In the genomic region with DNA sequence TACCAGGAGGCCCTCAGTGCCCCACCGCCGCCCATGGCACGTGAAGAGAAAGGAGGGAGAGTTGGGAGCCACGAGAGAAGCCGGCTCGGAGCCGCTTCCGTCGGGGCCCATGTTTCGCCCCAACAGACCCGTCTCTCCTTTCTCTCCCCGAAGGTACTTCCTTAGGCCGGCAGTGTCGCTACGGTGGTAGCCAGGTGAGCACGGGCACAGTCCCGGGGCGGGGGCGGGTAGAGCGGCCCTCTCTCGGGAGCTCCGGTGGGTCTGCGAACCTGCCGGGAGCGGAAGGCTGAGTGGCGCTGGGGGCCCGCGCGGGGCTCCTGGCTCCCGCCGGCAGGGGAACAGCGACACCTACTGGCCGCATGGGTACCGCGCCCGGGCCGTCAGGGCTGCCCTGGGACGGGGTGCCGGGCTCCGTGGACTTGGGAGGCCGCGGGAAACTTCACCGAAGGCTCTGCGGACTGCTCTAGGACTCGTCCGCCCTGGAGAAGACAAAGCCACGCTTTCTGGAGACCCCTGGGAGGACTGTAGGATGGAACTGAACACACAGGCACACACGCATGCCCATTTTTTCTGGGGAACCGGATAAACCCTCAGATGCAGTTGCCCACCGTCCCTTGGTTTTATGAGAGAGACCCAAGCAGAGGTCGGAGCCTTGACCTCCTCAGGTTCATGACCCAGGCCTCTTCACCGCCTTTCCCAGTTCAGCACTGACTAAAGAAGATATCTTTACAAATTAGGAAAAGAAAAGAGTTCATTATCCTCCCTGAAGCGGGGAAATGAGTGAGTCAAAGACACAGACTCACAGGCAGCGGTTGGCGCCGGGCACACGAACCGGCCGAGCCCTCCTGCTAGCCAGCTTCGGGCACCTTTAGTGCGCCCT, we compare ENCODE assay signal across 8 cellular contexts.
DNase-seq lines count a peak whose midpoint lies in the region; ATAC-seq and TF ChIP-seq lines count a peak whose summit lies in the region.

No MANE protein-coding gene starts in this region.

- H3K9me3 ChIP-seq in left lung, result no peaks in the 10 kb centered on the region

- H3K4me3 Mint-ChIP-seq in central memory CD8-positive, alpha-beta T cell, result peak overlapping the region; percentile 18

- H3K27ac Mint-ChIP-seq in central memory CD8-positive, alpha-beta T cell (ENCODE audit: low read depth), result no peak overlapping the region

- H3K36me3 ChIP-seq in left lung, result no peaks in the 10 kb centered on the region

- no peak overlapping the region for H3K27ac ChIP-seq in left lung

- intact Hi-C loops in left lung (cut with DNase I), result loop anchor here in 1 of 2 donors (10.0 kb wide), 1 partner anchor 536 kb away; no protein-coding TSS in a partner anchor

- peak; percentile 68 for DNase-seq in NCI-H82 (lab: John Stamatoyannopoulos, UW)
- DNase-seq in NCI-H82 treated with DMSO at 0.1 percent for 48 hours (lab: John Stamatoyannopoulos, UW; ENCODE audit: unreplicated experiment), result no peak
- peak; percentile 41 for DNase-seq in NCI-H2029 (lab: John Stamatoyannopoulos, UW)
- DNase-seq in activated CD4-positive, CD25-positive, alpha-beta regulatory T cell treated with anti-CD3 and anti-CD28 coated beads, Interleukin-2, amount 50 U/mL, for 72 hours, result peak; percentile 82
- peak; percentile 59 to 77 for DNase-seq in central memory CD8-positive, alpha-beta T cell (ENCODE audit: low spot score in 2 of 2)
- peak; percentile 64 to 94 for DNase-seq in left lung
- DNase-seq in stimulated activated CD4-positive, alpha-beta T cell treated with anti-CD3 and anti-CD28 coated beads, Interleukin-4, amount 100 ng/mL, for 1 hour, result peak; percentile 80

- peak; percentile 94 to 96 for TF ChIP-seq CTCF in left lung (IDR thresholded peaks at IDR 0.05)

- H3K36me3 Mint-ChIP-seq in central memory CD8-positive, alpha-beta T cell (ENCODE audit: insufficient read depth), result peaks cover 14% of the 10 kb centered on the region

- H3K27me3 ChIP-seq in left lung, result peaks cover 96 to 100% of the 10 kb centered on the region in 2 donors

- H3K4me3 ChIP-seq in left lung, result peak overlapping the region in 1 of 2 donors; percentile 30

- peaks cover 6% of the 10 kb centered on the region for H3K9me3 Mint-ChIP-seq in central memory CD8-positive, alpha-beta T cell

- ATAC-seq in HG02840 (IDR thresholded peaks at IDR 0.05; ENCODE audit: low FRiP score, unreplicated experiment) (peak; percentile 76), left lung (peak; percentile 97)
- peak; percentile 77 for ATAC-seq in central memory CD8-positive, alpha-beta T cell (replicated peaks; ENCODE audit: extremely low read depth, poor library complexity, severe bottlenecking)

- H3K27me3 Mint-ChIP-seq in central memory CD8-positive, alpha-beta T cell, result peaks cover 97% of the 10 kb centered on the region

- peaks cover 13% of the 10 kb centered on the region for H3K4me1 Mint-ChIP-seq in central memory CD8-positive, alpha-beta T cell

- H3K4me1 ChIP-seq in left lung, result peaks cover 8 to 20% of the 10 kb centered on the region in 2 donors
